Comparison of ENCODE assay signal across 8 cellular contexts in the genomic region with DNA sequence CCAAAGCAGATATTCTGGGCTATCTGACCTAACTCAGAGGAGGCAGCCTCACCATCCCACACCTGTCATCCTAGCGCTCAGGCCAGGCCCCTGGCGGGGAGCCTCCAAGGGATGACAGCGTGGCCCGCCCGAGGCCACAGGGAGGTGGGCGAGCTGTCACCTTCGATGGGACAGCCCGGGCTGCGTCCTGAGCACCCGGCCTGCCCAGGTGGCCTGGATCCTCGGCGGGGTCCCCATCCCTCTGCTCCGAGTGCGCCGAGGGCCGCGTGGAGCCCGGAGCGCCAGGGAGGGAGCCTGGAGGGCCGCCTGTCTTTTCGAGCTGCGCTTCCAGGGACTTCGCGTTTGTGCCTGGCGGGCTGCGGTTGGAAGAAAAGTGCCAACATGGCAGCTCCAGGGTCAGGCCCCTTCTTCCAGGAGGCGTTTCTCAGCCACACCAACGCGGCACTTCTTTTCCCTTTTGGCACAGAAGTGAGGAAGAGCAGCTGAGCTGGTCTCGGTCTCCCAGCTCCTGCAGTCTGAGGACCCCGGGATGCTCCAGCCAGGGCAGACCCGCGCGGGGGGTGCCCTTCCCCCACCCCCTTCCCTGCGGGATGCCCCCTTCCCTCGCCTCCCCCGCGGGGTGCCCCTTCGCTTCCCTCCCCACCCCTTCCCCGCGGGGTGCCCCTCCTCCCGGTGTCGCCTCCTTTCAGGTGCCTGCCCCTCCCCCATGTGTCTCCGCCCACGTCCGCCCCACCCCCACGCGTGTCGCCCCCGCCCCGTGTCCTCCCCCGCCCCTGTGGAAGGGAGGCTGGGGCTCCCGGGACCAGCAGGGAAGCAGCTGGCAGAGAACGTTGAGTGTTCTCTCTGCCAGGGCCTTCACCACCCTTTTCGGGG. TPM values are rescaled to one million over a fixed set of nuclear protein-coding genes. Genes with fewer than 3 reads are reported as not detected.
A peak's percentile ranks its signal among the peaks of the same experiment; 100 is the strongest.
DNase-seq lines count a peak whose midpoint lies in the region; ATAC-seq and TF ChIP-seq lines count a peak whose summit lies in the region.

No MANE protein-coding gene starts in this region.

- H3K36me3 Mint-ChIP-seq in activated T-helper 2 cell treated with anti-CD3 and anti-CD28 coated beads, Interferon-gamma antibody, Interleukin-2, Interleukin-4, amounts not matched to agents 10 μg/mL and 5 μg/mL and 100 μg/mL, durations not matched to agents 14 hours and 24 hours and 36 hours (ENCODE audit: low read depth), result no peaks in the 10 kb centered on the region

- no peaks in the 10 kb centered on the region for H3K9me3 ChIP-seq in neutrophil

- in situ Hi-C loops in ACHN (cut with HindIII; ENCODE audit: low pct_ligation_motif_present, low pct_unique_long_range_greater_than_20kb, low sequenced_read_pairs), result no loop called here

- TF ChIP-seq CTCF in foreskin fibroblast (IDR thresholded peaks at IDR 0.05; ENCODE audit: low read depth, low read length), result no peak
- no peak for TF ChIP-seq CTCF in neutrophil (IDR thresholded peaks at IDR 0.05)

- H3K27ac Mint-ChIP-seq in activated T-helper 2 cell treated with anti-CD3 and anti-CD28 coated beads, Interferon-gamma antibody, Interleukin-2, Interleukin-4, amounts not matched to agents 10 μg/mL and 5 μg/mL and 100 μg/mL, durations not matched to agents 14 hours and 24 hours and 36 hours, result no peak overlapping the region

- intact Hi-C loops in activated T-helper 2 cell treated with anti-CD3 and anti-CD28 coated beads, Interferon-gamma antibody, Interleukin-2, Interleukin-4, amounts not matched to agents 10 μg/mL and 5 μg/mL and 100 μg/mL, durations not matched to agents 14 hours and 24 hours and 36 hours (cut with micrococcal nuclease), result no loop called here

- H3K27me3 Mint-ChIP-seq in activated T-helper 2 cell treated with anti-CD3 and anti-CD28 coated beads, Interferon-gamma antibody, Interleukin-2, Interleukin-4, amounts not matched to agents 10 μg/mL and 5 μg/mL and 100 μg/mL, durations not matched to agents 14 hours and 24 hours and 36 hours (ENCODE audit: low read depth), result peaks cover 13% of the 10 kb centered on the region

- peak; percentile 6 for ATAC-seq in GM18907 (IDR thresholded peaks at IDR 0.05; ENCODE audit: unreplicated experiment)
- ATAC-seq in GM18867 (IDR thresholded peaks at IDR 0.05; ENCODE audit: unreplicated experiment), result no peak

- peaks cover 16% of the 10 kb centered on the region for H3K4me1 Mint-ChIP-seq in activated T-helper 2 cell treated with anti-CD3 and anti-CD28 coated beads, Interferon-gamma antibody, Interleukin-2, Interleukin-4, amounts not matched to agents 10 μg/mL and 5 μg/mL and 100 μg/mL, durations not matched to agents 14 hours and 24 hours and 36 hours (ENCODE audit: low read depth)

- peak; percentile 43 for DNase-seq in ACHN
- DNase-seq in LoVo (ENCODE audit: low spot score), result peak; percentile 46
- DNase-seq in activated T-helper 2 cell treated with anti-CD3 and anti-CD28 coated beads, Interferon-gamma antibody, Interleukin-2, Interleukin-4, amounts not matched to agents 10 μg/mL and 5 μg/mL and 100 μg/mL, durations not matched to agents 14 hours and 24 hours and 36 hours (ENCODE audit: low spot score), result no peak
- peak in 1 of 2 donors; percentile 53 for DNase-seq in foreskin fibroblast
- DNase-seq in SKM-1 treated with dmso at 0.1 percent for 144 hours (lab: John Stamatoyannopoulos, UW; ENCODE audit: unreplicated experiment), result no peak

- H3K27ac ChIP-seq in neutrophil, result peak overlapping the region; percentile 66

- H3K4me3 Mint-ChIP-seq in activated T-helper 2 cell treated with anti-CD3 and anti-CD28 coated beads, Interferon-gamma antibody, Interleukin-2, Interleukin-4, amounts not matched to agents 10 μg/mL and 5 μg/mL and 100 μg/mL, durations not matched to agents 14 hours and 24 hours and 36 hours (ENCODE audit: low read depth), result peak overlapping the region; percentile 73

- H3K4me3 ChIP-seq in foreskin fibroblast (ENCODE audit: low read depth in 1 of 2, low read length in 2 of 2) (peak overlapping the region; percentile 52 to 53), neutrophil (ENCODE audit: low read depth in 1 of 2, low read length in 1 of 2) (peak overlapping the region; percentile 54 to 65)

- H3K27me3 ChIP-seq in neutrophil, result peaks cover 24% of the 10 kb centered on the region

- H3K9me3 Mint-ChIP-seq in activated T-helper 2 cell treated with anti-CD3 and anti-CD28 coated beads, Interferon-gamma antibody, Interleukin-2, Interleukin-4, amounts not matched to agents 10 μg/mL and 5 μg/mL and 100 μg/mL, durations not matched to agents 14 hours and 24 hours and 36 hours, result no peaks in the 10 kb centered on the region

- peaks cover 9 to 25% of the 10 kb centered on the region in 2 experiments for H3K4me1 ChIP-seq in neutrophil (ENCODE audit: control insufficient read depth in 1 of 2, insufficient read depth in 1 of 2, low read depth in 1 of 2, low read length in 1 of 2)

- no peaks in the 10 kb centered on the region for H3K36me3 ChIP-seq in neutrophil

RNA-seq across cellular contexts. Expression of a gene that starts 42.3 kb away (rescaled TPM):
- total RNA-seq in activated T-helper 2 cell treated with anti-CD3 and anti-CD28 coated beads, Interferon-gamma antibody, Interleukin-2, Interleukin-4, amounts not matched to agents 10 μg/mL and 5 μg/mL and 100 μg/mL, durations not matched to agents 14 hours and 24 hours and 36 hours, result 0.05 and 0.07 TPM in 2 replicates

Comparison
In these comparisons a context has a peak if more than half of its experiments do, and no peak if none do; other contexts are left out.
1. DNase-seq: peak in ACHN (single experiment) and LoVo (single experiment); none in activated T-helper 2 cell treated with anti-CD3 and anti-CD28 coated beads, Interferon-gamma antibody, Interleukin-2, Interleukin-4, amounts not matched to agents 10 μg/mL and 5 μg/mL and 100 μg/mL, durations not matched to agents 14 hours and 24 hours and 36 hours (single experiment) and SKM-1 treated with dmso at 0.1 percent for 144 hours (single experiment).